In genomic region chr5:2879701-2880100, GRCh38 we compare ENCODE assay signal across 3 cellular contexts.
TF ChIP-seq lines count a peak whose summit lies in the region.

No MANE protein-coding gene starts in this region.

TF ChIP-seq in GM23338, 12 proteins besides CTCF, POLR2A, EP300 and RAD21 (continues in another document):
- TF ChIP-seq REST (IDR thresholded peaks at IDR 0.05; ENCODE audit: unreplicated experiment) (no peak), ZNF331 (CRISPR knock-in tag; IDR thresholded peaks at IDR 0.05; ENCODE audit: low read depth) (no peak), JUNB (IDR thresholded peaks at IDR 0.05; ENCODE audit: unreplicated experiment) (no peak), ZNF114 (CRISPR knock-in tag; IDR thresholded peaks at IDR 0.05) (no peak), ETS1 (IDR thresholded peaks at IDR 0.05) (no peak)

TF ChIP-seq in HEK293, 187 proteins besides CTCF, POLR2A, EP300 and RAD21 (continued from another document):
- TF ChIP-seq ZNF157 (tag by site-specific recombination; IDR thresholded peaks at IDR 0.05): no peak
- no peak for TF ChIP-seq ATF2 (tag by site-specific recombination; IDR thresholded peaks at IDR 0.05; ENCODE audit: low read depth)
- TF ChIP-seq ZNF707 (tag by site-specific recombination; IDR thresholded peaks at IDR 0.05): no peak
- TF ChIP-seq ZNF785 (tag by site-specific recombination; IDR thresholded peaks at IDR 0.05): no peak
- TF ChIP-seq ZFP37 (tag by site-specific recombination; IDR thresholded peaks at IDR 0.05): no peak
- peak; percentile 94 for TF ChIP-seq SETDB1 (IDR thresholded peaks at IDR 0.05; ENCODE audit: insufficient read length, low read length)
- no peak for TF ChIP-seq INSM2 (tag by site-specific recombination; IDR thresholded peaks at IDR 0.05)
- no peak for TF ChIP-seq ZNF341 (tag by site-specific recombination; IDR thresholded peaks at IDR 0.05; ENCODE audit: low read depth)
- no peak for TF ChIP-seq SCRT2 (tag by site-specific recombination; IDR thresholded peaks at IDR 0.05)
- TF ChIP-seq, protein P1, sequence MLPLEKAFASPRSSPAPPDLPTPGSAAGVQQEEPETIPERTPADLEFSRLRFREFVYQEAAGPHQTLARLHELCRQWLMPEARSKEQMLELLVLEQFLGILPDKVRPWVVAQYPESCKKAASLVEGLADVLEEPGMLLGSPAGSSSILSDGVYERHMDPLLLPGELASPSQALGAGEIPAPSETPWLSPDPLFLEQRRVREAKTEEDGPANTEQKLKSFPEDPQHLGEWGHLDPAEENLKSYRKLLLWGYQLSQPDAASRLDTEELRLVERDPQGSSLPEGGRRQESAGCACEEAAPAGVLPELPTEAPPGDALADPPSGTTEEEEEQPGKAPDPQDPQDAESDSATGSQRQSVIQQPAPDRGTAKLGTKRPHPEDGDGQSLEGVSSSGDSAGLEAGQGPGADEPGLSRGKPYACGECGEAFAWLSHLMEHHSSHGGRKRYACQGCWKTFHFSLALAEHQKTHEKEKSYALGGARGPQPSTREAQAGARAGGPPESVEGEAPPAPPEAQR (tag by site-specific recombination; IDR thresholded peaks at IDR 0.05): no peak
- TF ChIP-seq ZNF843 (tag by site-specific recombination; IDR thresholded peaks at IDR 0.05): no peak
- TF ChIP-seq, protein P2, sequence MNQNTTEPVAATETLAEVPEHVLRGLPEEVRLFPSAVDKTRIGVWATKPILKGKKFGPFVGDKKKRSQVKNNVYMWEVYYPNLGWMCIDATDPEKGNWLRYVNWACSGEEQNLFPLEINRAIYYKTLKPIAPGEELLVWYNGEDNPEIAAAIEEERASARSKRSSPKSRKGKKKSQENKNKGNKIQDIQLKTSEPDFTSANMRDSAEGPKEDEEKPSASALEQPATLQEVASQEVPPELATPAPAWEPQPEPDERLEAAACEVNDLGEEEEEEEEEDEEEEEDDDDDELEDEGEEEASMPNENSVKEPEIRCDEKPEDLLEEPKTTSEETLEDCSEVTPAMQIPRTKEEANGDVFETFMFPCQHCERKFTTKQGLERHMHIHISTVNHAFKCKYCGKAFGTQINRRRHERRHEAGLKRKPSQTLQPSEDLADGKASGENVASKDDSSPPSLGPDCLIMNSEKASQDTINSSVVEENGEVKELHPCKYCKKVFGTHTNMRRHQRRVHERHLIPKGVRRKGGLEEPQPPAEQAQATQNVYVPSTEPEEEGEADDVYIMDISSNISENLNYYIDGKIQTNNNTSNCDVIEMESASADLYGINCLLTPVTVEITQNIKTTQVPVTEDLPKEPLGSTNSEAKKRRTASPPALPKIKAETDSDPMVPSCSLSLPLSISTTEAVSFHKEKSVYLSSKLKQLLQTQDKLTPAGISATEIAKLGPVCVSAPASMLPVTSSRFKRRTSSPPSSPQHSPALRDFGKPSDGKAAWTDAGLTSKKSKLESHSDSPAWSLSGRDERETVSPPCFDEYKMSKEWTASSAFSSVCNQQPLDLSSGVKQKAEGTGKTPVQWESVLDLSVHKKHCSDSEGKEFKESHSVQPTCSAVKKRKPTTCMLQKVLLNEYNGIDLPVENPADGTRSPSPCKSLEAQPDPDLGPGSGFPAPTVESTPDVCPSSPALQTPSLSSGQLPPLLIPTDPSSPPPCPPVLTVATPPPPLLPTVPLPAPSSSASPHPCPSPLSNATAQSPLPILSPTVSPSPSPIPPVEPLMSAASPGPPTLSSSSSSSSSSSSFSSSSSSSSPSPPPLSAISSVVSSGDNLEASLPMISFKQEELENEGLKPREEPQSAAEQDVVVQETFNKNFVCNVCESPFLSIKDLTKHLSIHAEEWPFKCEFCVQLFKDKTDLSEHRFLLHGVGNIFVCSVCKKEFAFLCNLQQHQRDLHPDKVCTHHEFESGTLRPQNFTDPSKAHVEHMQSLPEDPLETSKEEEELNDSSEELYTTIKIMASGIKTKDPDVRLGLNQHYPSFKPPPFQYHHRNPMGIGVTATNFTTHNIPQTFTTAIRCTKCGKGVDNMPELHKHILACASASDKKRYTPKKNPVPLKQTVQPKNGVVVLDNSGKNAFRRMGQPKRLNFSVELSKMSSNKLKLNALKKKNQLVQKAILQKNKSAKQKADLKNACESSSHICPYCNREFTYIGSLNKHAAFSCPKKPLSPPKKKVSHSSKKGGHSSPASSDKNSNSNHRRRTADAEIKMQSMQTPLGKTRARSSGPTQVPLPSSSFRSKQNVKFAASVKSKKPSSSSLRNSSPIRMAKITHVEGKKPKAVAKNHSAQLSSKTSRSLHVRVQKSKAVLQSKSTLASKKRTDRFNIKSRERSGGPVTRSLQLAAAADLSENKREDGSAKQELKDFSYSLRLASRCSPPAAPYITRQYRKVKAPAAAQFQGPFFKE (tag by site-specific recombination; IDR thresholded peaks at IDR 0.05; ENCODE audit: borderline replicate concordance): no peak

TF ChIP-seq in K562, 482 proteins besides CTCF, POLR2A, EP300 and RAD21 (continued from another document):
- no peak for TF ChIP-seq SRSF9 (IDR thresholded peaks at IDR 0.05; ENCODE audit: borderline replicate concordance, low read depth, low read length)
- no peak for TF ChIP-seq ZNF512 (tag; IDR thresholded peaks at IDR 0.05)
- no peak for TF ChIP-seq JUND (IDR thresholded peaks at IDR 0.05; ENCODE audit: borderline replicate concordance, low read depth, low read length)
- no peak for TF ChIP-seq JUND (tag; IDR thresholded peaks at IDR 0.05; ENCODE audit: borderline replicate concordance, low read depth, low read length)
- TF ChIP-seq ZNF197 (CRISPR knock-in tag; IDR thresholded peaks at IDR 0.05; ENCODE audit: low read depth): no peak
- TF ChIP-seq ZFX (CRISPR knock-in tag; IDR thresholded peaks at IDR 0.05): no peak
- no peak for TF ChIP-seq E2F3 (CRISPR knock-in tag; IDR thresholded peaks at IDR 0.05)
- no peak for TF ChIP-seq ZNF12 (CRISPR knock-in tag; IDR thresholded peaks at IDR 0.05)
- no peak for TF ChIP-seq ZNF224 (CRISPR knock-in tag; IDR thresholded peaks at IDR 0.05)
- no peak for TF ChIP-seq SMARCB1 (IDR thresholded peaks at IDR 0.05; ENCODE audit: insufficient read length, low read depth)
- TF ChIP-seq CC2D1A (IDR thresholded peaks at IDR 0.05): no peak
- TF ChIP-seq MYBL2 (IDR thresholded peaks at IDR 0.05; ENCODE audit: low read depth): no peak
- no peak for TF ChIP-seq MYBL2 (CRISPR knock-in tag; IDR thresholded peaks at IDR 0.05; ENCODE audit: borderline replicate concordance)
- no peak for TF ChIP-seq HDAC1 (IDR thresholded peaks at IDR 0.05)
- TF ChIP-seq, protein P3, sequence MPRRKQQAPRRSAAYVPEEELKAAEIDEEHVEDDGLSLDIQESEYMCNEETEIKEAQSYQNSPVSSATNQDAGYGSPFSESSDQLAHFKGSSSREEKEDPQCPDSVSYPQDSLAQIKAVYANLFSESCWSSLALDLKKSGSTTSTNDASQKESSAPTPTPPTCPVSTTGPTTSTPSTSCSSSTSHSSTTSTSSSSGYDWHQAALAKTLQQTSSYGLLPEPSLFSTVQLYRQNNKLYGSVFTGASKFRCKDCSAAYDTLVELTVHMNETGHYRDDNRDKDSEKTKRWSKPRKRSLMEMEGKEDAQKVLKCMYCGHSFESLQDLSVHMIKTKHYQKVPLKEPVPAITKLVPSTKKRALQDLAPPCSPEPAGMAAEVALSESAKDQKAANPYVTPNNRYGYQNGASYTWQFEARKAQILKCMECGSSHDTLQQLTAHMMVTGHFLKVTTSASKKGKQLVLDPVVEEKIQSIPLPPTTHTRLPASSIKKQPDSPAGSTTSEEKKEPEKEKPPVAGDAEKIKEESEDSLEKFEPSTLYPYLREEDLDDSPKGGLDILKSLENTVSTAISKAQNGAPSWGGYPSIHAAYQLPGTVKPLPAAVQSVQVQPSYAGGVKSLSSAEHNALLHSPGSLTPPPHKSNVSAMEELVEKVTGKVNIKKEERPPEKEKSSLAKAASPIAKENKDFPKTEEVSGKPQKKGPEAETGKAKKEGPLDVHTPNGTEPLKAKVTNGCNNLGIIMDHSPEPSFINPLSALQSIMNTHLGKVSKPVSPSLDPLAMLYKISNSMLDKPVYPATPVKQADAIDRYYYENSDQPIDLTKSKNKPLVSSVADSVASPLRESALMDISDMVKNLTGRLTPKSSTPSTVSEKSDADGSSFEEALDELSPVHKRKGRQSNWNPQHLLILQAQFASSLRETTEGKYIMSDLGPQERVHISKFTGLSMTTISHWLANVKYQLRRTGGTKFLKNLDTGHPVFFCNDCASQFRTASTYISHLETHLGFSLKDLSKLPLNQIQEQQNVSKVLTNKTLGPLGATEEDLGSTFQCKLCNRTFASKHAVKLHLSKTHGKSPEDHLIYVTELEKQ (CRISPR knock-in tag; IDR thresholded peaks at IDR 0.05): no peak
- no peak for TF ChIP-seq ZNF133 (CRISPR knock-in tag; IDR thresholded peaks at IDR 0.05)
- TF ChIP-seq SAFB (IDR thresholded peaks at IDR 0.05; ENCODE audit: borderline replicate concordance, low read depth, low read length): no peak
- TF ChIP-seq CBX5 (IDR thresholded peaks at IDR 0.05; ENCODE audit: borderline replicate concordance, low read depth): peak; percentile 85
- peak; percentile 85 for TF ChIP-seq TRIM28 (IDR thresholded peaks at IDR 0.05)
- TF ChIP-seq CBX3 (IDR thresholded peaks at IDR 0.05; ENCODE audit: borderline replicate concordance in 1 of 2, low read length in 2 of 2): peak in 1 of 2 experiments; percentile 83; a peak in 1 of 3 replicates
- no peak for TF ChIP-seq MTF1 (CRISPR knock-in tag; IDR thresholded peaks at IDR 0.05; ENCODE audit: borderline replicate concordance)
